In the genomic region with DNA sequence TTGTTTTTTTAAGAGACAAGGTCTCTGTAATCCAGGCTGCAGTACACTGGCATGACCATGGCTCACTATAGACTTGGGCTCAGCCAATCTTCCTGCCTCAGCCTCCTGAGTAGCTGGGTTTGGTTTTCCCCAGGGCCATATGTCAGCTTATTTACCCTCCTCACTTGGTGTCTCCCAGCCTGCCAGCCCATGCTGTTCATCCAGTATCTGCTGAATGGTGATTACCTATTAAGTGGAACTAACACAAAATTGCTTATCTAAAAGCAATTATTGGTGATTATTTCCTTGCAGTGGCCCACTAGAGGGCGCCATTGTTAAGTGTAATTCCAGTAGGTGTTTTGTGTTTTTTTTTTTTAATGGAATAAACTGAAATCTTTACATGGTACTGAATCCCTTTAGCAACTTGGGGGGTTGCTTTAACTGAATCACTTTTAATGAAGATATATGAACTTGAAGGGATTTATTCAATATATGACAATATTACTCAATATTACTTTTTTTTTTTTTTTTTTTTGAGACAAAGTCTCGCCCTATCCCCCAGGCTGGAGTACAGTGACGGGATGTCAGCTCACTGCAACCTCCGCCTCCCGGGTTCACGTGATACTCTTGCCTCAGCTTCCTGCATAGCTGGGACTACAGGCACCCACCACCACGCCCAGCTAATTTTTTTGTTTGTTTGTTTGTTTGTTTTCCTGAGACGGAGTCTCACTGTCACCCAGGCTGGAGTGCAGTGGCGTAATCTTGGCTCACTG, we compare ENCODE assay signal across 8 cellular contexts. TPM values are rescaled to one million over a fixed set of nuclear protein-coding genes. Genes with fewer than 3 reads are reported as not detected.
DNase-seq lines count a peak whose midpoint lies in the region; ATAC-seq, FAIRE-seq and TF ChIP-seq lines count a peak whose summit lies in the region.

No MANE protein-coding gene starts in this region.

- H2BK120ac ChIP-seq in H1 (replicated peaks; ENCODE audit: low read depth, low read length), result no peak overlapping the region

- H3K27ac ChIP-seq in H1 (ENCODE audit: low read depth, low read length), result no peak overlapping the region

- no peak overlapping the region for H4K5ac ChIP-seq in H1 (ENCODE audit: insufficient read length, low read depth, low read length)

- no peak overlapping the region for H2BK20ac ChIP-seq in H1 (ENCODE audit: low read length)

- H4K8ac ChIP-seq in H1 (ENCODE audit: extremely low read depth, insufficient read depth, low read length), result no peak overlapping the region; the same call in 1 of the 2 replicates

- intact Hi-C loops in Right ventricle myocardium superior (cut with DNase I) (loop anchor here (2.0 to 10.0 kb wide), 3 partner anchors 157 to 337 kb away; no protein-coding TSS in a partner anchor), cardiac septum (cut with DNase I) (loop anchor here (2.0 to 5.0 kb wide), 3 partner anchors 233 to 340 kb away; no protein-coding TSS in a partner anchor)
- intact Hi-C loops in activated CD8-positive, alpha-beta T cell treated with anti-CD3 and anti-CD28 coated beads for 36 hours (cut with micrococcal nuclease), result loop anchor here (10.0 kb wide), 2 partner anchors 157 to 227 kb away; a partner anchor contains a TSS

- 78% methylated on average over 9 of the region's 9 CpGs; no CpG with 5 or more reads in 1 of the 2 experiments for WGBS in H1 (ENCODE audit: extremely low coverage in 1 of 2, insufficient coverage in 1 of 2, insufficient read length in 1 of 2, insufficient replicate concordance in 2 of 2, low coverage in 1 of 2, low lambda C conversion rate in 2 of 2, missing lambda C conversion rate in 1 of 2), 2 experiments

- no peaks in the 10 kb centered on the region for H3K4me1 ChIP-seq in H1 (replicated peaks in 1 of 4; ENCODE audit: control insufficient read depth in 3 of 4, insufficient read depth in 4 of 4, low read length in 3 of 4)

- no peaks in the 10 kb centered on the region for H3K23me2 ChIP-seq in H1 (ENCODE audit: low read depth, low read length)

- H3K14ac ChIP-seq in H1 (ENCODE audit: insufficient read length), result no peak overlapping the region

- no peaks in the 10 kb centered on the region for H3K9me3 ChIP-seq in H1 (ENCODE audit: insufficient read depth in 2 of 2, low read depth in 1 of 2, low read length in 1 of 2)

- H3K27me3 Mint-ChIP-seq in activated CD8-positive, alpha-beta T cell treated with anti-CD3 and anti-CD28 coated beads for 36 hours, result no peaks in the 10 kb centered on the region
- no peaks in the 10 kb centered on the region for H3K27me3 Mint-ChIP-seq in naive thymus-derived CD8-positive, alpha-beta T cell

- no peak overlapping the region for H3K9ac ChIP-seq in H1 (replicated peaks in 1 of 4; ENCODE audit: extremely low read depth in 1 of 4, low read depth in 3 of 4, low read length in 3 of 4)

- FAIRE-seq in H1 (lab: Jason Lieb, UNC), result no peak

- H3K36me3 ChIP-seq in H1 (ENCODE audit: control insufficient read depth in 2 of 4, insufficient read depth in 4 of 4, low read length in 3 of 4), result peaks cover 15 to 34% (median 25%) of the 10 kb centered on the region in 4 experiments

- H3K9me3 Mint-ChIP-seq in activated CD8-positive, alpha-beta T cell treated with anti-CD3 and anti-CD28 coated beads for 36 hours, result no peaks in the 10 kb centered on the region
- no peaks in the 10 kb centered on the region for H3K9me3 Mint-ChIP-seq in naive thymus-derived CD8-positive, alpha-beta T cell

- DNase-seq in Right ventricle myocardium superior (no peak), cardiac septum (ENCODE audit: low spot score) (no peak), NCI-H748 treated with DMSO at 0.1 percent for 48 hours (lab: John Stamatoyannopoulos, UW) (peak; percentile 52), H1 (ENCODE audit: low read depth in 1 of 2, low spot score in 2 of 2) (peak in 1 of 2 experiments; percentile 73), superior temporal gyrus (ENCODE audit: extremely low spot score) (peak; percentile 82)
- DNase-seq in activated CD8-positive, alpha-beta T cell treated with anti-CD3 and anti-CD28 coated beads for 36 hours, result peak; percentile 84
- DNase-seq in naive thymus-derived CD8-positive, alpha-beta T cell, result peak; percentile 45 to 83 (median 68)

- no peak overlapping the region for H4K91ac ChIP-seq in H1 (replicated peaks; ENCODE audit: insufficient read length, low read length)

- H2AFZ ChIP-seq in H1 (ENCODE audit: low read length), result no peak overlapping the region

- H3K4me2 ChIP-seq in H1 (ENCODE audit: insufficient read depth in 1 of 2, low read depth in 2 of 2, low read length in 2 of 2), result no peak overlapping the region

- no peaks in the 10 kb centered on the region for H4K20me1 ChIP-seq in H1 (replicated peaks in 1 of 2; ENCODE audit: control insufficient read depth in 1 of 2, insufficient read depth in 2 of 2, low read length in 2 of 2)

- 0 out of 4 replicates have a peak, but pooled peaks cover 0 to 2% of the 10 kb centered on the region in 2 experiments for H3K79me2 ChIP-seq in H1 (ENCODE audit: control insufficient read depth in 1 of 2, insufficient read depth in 2 of 2, low read length in 2 of 2)

- 0 out of 2 replicates have a peak, but pooled peaks cover 3% of the 10 kb centered on the region for H3K79me1 ChIP-seq in H1 (ENCODE audit: low read depth, low read length)

- H3K18ac ChIP-seq in H1 (ENCODE audit: extremely low read depth, low read length), result no peak overlapping the region

- peaks cover 26% of the 10 kb centered on the region for H3K36me3 Mint-ChIP-seq in activated CD8-positive, alpha-beta T cell treated with anti-CD3 and anti-CD28 coated beads for 36 hours (ENCODE audit: low read depth)
- H3K36me3 Mint-ChIP-seq in naive thymus-derived CD8-positive, alpha-beta T cell, result peaks cover 0 to 47% (median 11%) of the 10 kb centered on the region in 3 donors

- H3K27me3 ChIP-seq in H1 (replicated peaks in 1 of 4; ENCODE audit: control insufficient read depth in 3 of 4, extremely low read depth in 1 of 4, insufficient read depth in 3 of 4, low read length in 3 of 4), result no peaks in the 10 kb centered on the region

- CTCF ChIA-PET in activated CD8-positive, alpha-beta T cell treated with anti-CD3 and anti-CD28 coated beads for 36 hours (lab: Charles Lee), result interaction anchor here (0.7 to 5.8 kb wide), 28 partner anchors 8 to 339 kb away, joined by 3 to 51 read pairs (median 4); a partner anchor contains a TSS
- CTCF ChIA-PET in H1 (lab: Charles Lee; ENCODE audit: partially characterized antibody), result interaction anchor here (0.6 to 16.2 kb wide), 35 partner anchors 8 to 425 kb away, joined by 3 to 317 read pairs (median 5); a partner anchor contains a TSS

- no peak overlapping the region for H3K23ac ChIP-seq in H1 (ENCODE audit: insufficient read length)

- H2AK5ac ChIP-seq in H1 (ENCODE audit: low read depth, low read length), result no peak overlapping the region

- no peak for TF ChIP-seq POLR2A in H1 (IDR thresholded peaks at IDR 0.05; ENCODE audit: control extremely low read depth in 1 of 2, low read depth in 2 of 2, low read length in 2 of 2)

- H2BK12ac ChIP-seq in H1 (ENCODE audit: low read depth, low read length), result no peak overlapping the region

- H3K4me3 Mint-ChIP-seq in activated CD8-positive, alpha-beta T cell treated with anti-CD3 and anti-CD28 coated beads for 36 hours, result no peak overlapping the region
- H3K4me3 Mint-ChIP-seq in naive thymus-derived CD8-positive, alpha-beta T cell, result no peak overlapping the region

- H3K27ac Mint-ChIP-seq in activated CD8-positive, alpha-beta T cell treated with anti-CD3 and anti-CD28 coated beads for 36 hours, result peak overlapping the region; percentile 42
- H3K27ac Mint-ChIP-seq in naive thymus-derived CD8-positive, alpha-beta T cell, result peak overlapping the region in 9 of 10 donors; percentile 11 to 87 (median 36)

- no peak overlapping the region for H3K4ac ChIP-seq in H1 (replicated peaks; ENCODE audit: insufficient read length, low read depth, low read length)

- TF ChIP-seq EP300 in H1 (IDR thresholded peaks at IDR 0.05; ENCODE audit: borderline replicate concordance in 1 of 2, low read depth in 2 of 2, low read length in 2 of 2), result no peak

- POLR2A ChIA-PET in activated CD8-positive, alpha-beta T cell treated with anti-CD3 and anti-CD28 coated beads for 36 hours (lab: Charles Lee), result interaction anchor here (0.9 to 8.4 kb wide), 4 partner anchors 8 to 129 kb away, joined by 3 to 54 read pairs (median 3); a partner anchor contains a TSS
- POLR2A ChIA-PET in H1 (lab: Charles Lee; ENCODE audit: partially characterized antibody), result interaction anchor here (0.6 to 2.9 kb wide), 13 partner anchors 8 to 159 kb away, joined by 3 to 18 read pairs (median 4); a partner anchor contains a TSS
- POLR2A ChIA-PET in naive thymus-derived CD8-positive, alpha-beta T cell (lab: Charles Lee), result interaction anchor here (0.7 kb wide), 1 partner anchor 14 kb away, joined by 4 read pairs; no protein-coding TSS in a partner anchor

- peak; percentile 85 for TF ChIP-seq CTCF in activated CD8-positive, alpha-beta T cell treated with anti-CD3 and anti-CD28 coated beads for 36 hours (IDR thresholded peaks at IDR 0.05)
- peak in 2 of 3 experiments; percentile 47 to 50; a peak in 2 of 4 replicates for TF ChIP-seq CTCF in H1 (IDR thresholded peaks at IDR 0.05; ENCODE audit: control extremely low read depth in 1 of 3, insufficient read depth in 1 of 3, low read depth in 1 of 3, low read length in 3 of 3)

- H2BK5ac ChIP-seq in H1 (ENCODE audit: low read depth, low read length), result no peak overlapping the region

- H3K4me1 Mint-ChIP-seq in activated CD8-positive, alpha-beta T cell treated with anti-CD3 and anti-CD28 coated beads for 36 hours (ENCODE audit: low read depth), result peaks cover 1% of the 10 kb centered on the region
- peaks cover under 1 to 11% (median 3%) of the 10 kb centered on the region in 4 donors for H3K4me1 Mint-ChIP-seq in naive thymus-derived CD8-positive, alpha-beta T cell

- H3K56ac ChIP-seq in H1 (replicated peaks; ENCODE audit: insufficient read length, low read depth, low read length), result no peak overlapping the region

- TF ChIP-seq RAD21 in H1 (IDR thresholded peaks at IDR 0.05 in 1 of 2, conservative IDR thresholded peaks at IDR 0.05 in 1 of 2; ENCODE audit: low read depth in 2 of 2, low read length in 2 of 2), result peak; percentile 70 to 71

- no peak overlapping the region for H2BK15ac ChIP-seq in H1 (ENCODE audit: low read length)

- no peak overlapping the region for H3K4me3 ChIP-seq in H1 (ENCODE audit: extremely low read depth in 1 of 4, insufficient read depth in 2 of 4, low read depth in 3 of 4, low read length in 4 of 4)

- peak; percentile 30 for ATAC-seq in Right ventricle myocardium superior (ENCODE audit: poor library complexity)
- peak; percentile 60 for ATAC-seq in activated CD8-positive, alpha-beta T cell treated with anti-CD3 and anti-CD28 coated beads for 36 hours
- peak; percentile 29 to 53 for ATAC-seq in naive thymus-derived CD8-positive, alpha-beta T cell
- ATAC-seq in HG02588 (IDR thresholded peaks at IDR 0.05; ENCODE audit: unreplicated experiment), result no peak

RNA-seq across cellular contexts. Expression of a gene that starts 13.8 kb away (rescaled TPM):
- total RNA-seq in Right ventricle myocardium superior (10.9 TPM), cardiac septum (12.7 TPM)
- 10 to 100 TPM; 82.1 to 82.5 TPM for total RNA-seq in activated CD8-positive, alpha-beta T cell treated with anti-CD3 and anti-CD28 coated beads for 36 hours
- total RNA-seq in H1 (2021; fragmentation: NEBNext Ultra II Directional; extraction: Animal tissue kit (Norgen Biotek cat#: 25700)), result 84.3 and 93.6 TPM in 2 replicates
- 39.3 and 47.8 TPM in 2 replicates for polyA plus RNA-seq in H1 (2011; rRNA removed)
- 67.9 TPM for polyA plus RNA-seq in H1 (2011; cell fraction: cytosol; rRNA removed)
- polyA plus RNA-seq in H1 (2011; cell fraction: nucleus; rRNA removed), result 45.9 TPM
- polyA plus RNA-seq in H1 (2012, experiment 1 of 2), result 65.5 to 78.6 TPM (median 69.6 TPM) in 4 replicates
- polyA plus RNA-seq in H1 (2012, experiment 2 of 2), result 24.0 TPM
- 34.7 TPM for polyA plus RNA-seq in H1 (2013, experiment 1 of 2)
- polyA plus RNA-seq in H1 (2013, experiment 2 of 2), result 33.1 TPM
- polyA minus RNA-seq in H1 (2011; rRNA and poly(A)+ RNA removed), result 96.3 and 109 TPM in 2 replicates
- 41.5 TPM for polyA minus RNA-seq in H1 (2011; cell fraction: cytosol; rRNA and poly(A)+ RNA removed)
- polyA minus RNA-seq in H1 (2011; cell fraction: nucleus; rRNA and poly(A)+ RNA removed), result 62.0 TPM
- 10 to 100 TPM; 66.9 to 71.3 TPM for total RNA-seq in naive thymus-derived CD8-positive, alpha-beta T cell
- 10 to 100 TPM; 18.7 to 31.1 (median 25.0) TPM for polyA plus RNA-seq in naive thymus-derived CD8-positive, alpha-beta T cell

RNA-seq across cellular contexts. Expression of a gene that starts 43.0 kb away (rescaled TPM):
- total RNA-seq in Right ventricle myocardium superior, result not detected
- not detected for total RNA-seq in cardiac septum
- total RNA-seq in activated CD8-positive, alpha-beta T cell treated with anti-CD3 and anti-CD28 coated beads for 36 hours, result under 1 TPM in 1 of 2 experiments, not detected in 1; 0.14 TPM
- 0.13 and 0.22 TPM in 2 replicates for total RNA-seq in H1 (2021; fragmentation: NEBNext Ultra II Directional; extraction: Animal tissue kit (Norgen Biotek cat#: 25700))
- polyA plus RNA-seq in H1 (2011; rRNA removed), result 0.14 and 0.20 TPM in 2 replicates
- 0.08 TPM for polyA plus RNA-seq in H1 (2011; cell fraction: cytosol; rRNA removed)
- 0.26 TPM for polyA plus RNA-seq in H1 (2011; cell fraction: nucleus; rRNA removed)
- polyA plus RNA-seq in H1 (2012, experiment 1 of 2), result 0.11 to 0.19 TPM (median 0.13 TPM) in 3 of 4 replicates, not detected in the other
- polyA plus RNA-seq in H1 (2012, experiment 2 of 2), result 0.14 TPM
- 0.02 TPM for polyA plus RNA-seq in H1 (2013, experiment 1 of 2)
- 0.06 TPM for polyA plus RNA-seq in H1 (2013, experiment 2 of 2)
- 0.07 TPM in 1 of 2 replicates, not detected in the other for polyA minus RNA-seq in H1 (2011; rRNA and poly(A)+ RNA removed)
- polyA minus RNA-seq in H1 (2011; cell fraction: cytosol; rRNA and poly(A)+ RNA removed), result not detected
- polyA minus RNA-seq in H1 (2011; cell fraction: nucleus; rRNA and poly(A)+ RNA removed), result not detected
- total RNA-seq in naive thymus-derived CD8-positive, alpha-beta T cell, result under 1 TPM in 1 of 2 experiments, not detected in 1; 0.13 TPM
- polyA plus RNA-seq in naive thymus-derived CD8-positive, alpha-beta T cell, result under 1 TPM in 1 of 3 donors, not detected in 2; 0.06 TPM

Comparison
In these comparisons a context has a peak if more than half of its experiments do, and no peak if none do; other contexts are left out.
1. DNase-seq: peak in NCI-H748 treated with DMSO at 0.1 percent for 48 hours (single experiment), activated CD8-positive, alpha-beta T cell treated with anti-CD3 and anti-CD28 coated beads for 36 hours (single experiment), naive thymus-derived CD8-positive, alpha-beta T cell (10 of 10) and superior temporal gyrus (single experiment); none in Right ventricle myocardium superior (single experiment) and cardiac septum (single experiment).